ENCODE assay signal across 7 cellular contexts in genomic region chr11:130003717-130004001, GRCh38. TPM values are rescaled to one million over a fixed set of nuclear protein-coding genes. Genes with fewer than 3 reads are reported as not detected.
DNase-seq lines count a peak whose midpoint lies in the region; ATAC-seq, FAIRE-seq and TF ChIP-seq lines count a peak whose summit lies in the region.

No MANE protein-coding gene starts in this region.

- H3K4me3 ChIP-seq in H1 (ENCODE audit: extremely low read depth in 1 of 4, insufficient read depth in 2 of 4, low read depth in 3 of 4, low read length in 4 of 4) = peak overlapping the region; percentile 62 to 80 (median 77)

- no peaks in the 10 kb centered on the region for H4K20me1 ChIP-seq in H1 (replicated peaks in 1 of 2; ENCODE audit: control insufficient read depth in 1 of 2, insufficient read depth in 2 of 2, low read length in 2 of 2)

- H2BK120ac ChIP-seq in H1 (replicated peaks; ENCODE audit: low read depth, low read length) = peak overlapping the region; percentile 70

- CTCF ChIA-PET in H1 (lab: Charles Lee; ENCODE audit: partially characterized antibody) = interaction anchor here (0.7 to 2.8 kb wide), 8 partner anchors 11 to 142 kb away, joined by 3 to 16 read pairs (median 4); no protein-coding TSS in a partner anchor

- H3K4ac ChIP-seq in H1 (replicated peaks; ENCODE audit: insufficient read length, low read depth, low read length) = peak overlapping the region; percentile 81

- peak overlapping the region; percentile 79 for H4K5ac ChIP-seq in H1 (ENCODE audit: insufficient read length, low read depth, low read length)

- peak overlapping the region; percentile 93 for H4K91ac ChIP-seq in H1 (replicated peaks; ENCODE audit: insufficient read length, low read length)

- H3K27ac ChIP-seq in KOPT-K1 (ENCODE audit: low read depth, low read length, poor library complexity, severe bottlenecking) = peak overlapping the region; percentile 91
- H3K27ac ChIP-seq in H1 (ENCODE audit: low read depth, low read length) = peak overlapping the region; percentile 99

- no peak overlapping the region for H2AK5ac ChIP-seq in H1 (ENCODE audit: low read depth, low read length)

- H3K14ac ChIP-seq in H1 (ENCODE audit: insufficient read length) = no peak overlapping the region

- H3K9me3 ChIP-seq in KOPT-K1 (ENCODE audit: insufficient read depth, low read length, poor library complexity, severe bottlenecking) (no peaks in the 10 kb centered on the region), H1 (ENCODE audit: insufficient read depth in 2 of 2, low read depth in 1 of 2, low read length in 1 of 2) (no peaks in the 10 kb centered on the region)

- 22% methylated on average over 8 of the region's 8 CpGs; no CpG with 5 or more reads in 1 of the 2 experiments for WGBS in H1 (ENCODE audit: extremely low coverage in 1 of 2, insufficient coverage in 1 of 2, insufficient read length in 1 of 2, insufficient replicate concordance in 2 of 2, low coverage in 1 of 2, low lambda C conversion rate in 2 of 2, missing lambda C conversion rate in 1 of 2), 2 experiments

- no peaks in the 10 kb centered on the region for H3K36me3 ChIP-seq in KOPT-K1 (ENCODE audit: insufficient read depth, low read length)
- H3K36me3 ChIP-seq in H1 (ENCODE audit: control insufficient read depth in 2 of 4, insufficient read depth in 4 of 4, low read length in 3 of 4) = no peaks in the 10 kb centered on the region

- peak overlapping the region; percentile 98 for H3K4me3 Mint-ChIP-seq in osteocyte (ENCODE audit: unreplicated experiment)

- POLR2A ChIA-PET in H1 (lab: Charles Lee; ENCODE audit: partially characterized antibody) = interaction anchor here (0.9 to 5.1 kb wide), 16 partner anchors 10 to 154 kb away, joined by 3 to 48 read pairs (median 6); partner anchors contain the start of gene APLP2

- DNase-seq in H1 (ENCODE audit: low read depth in 1 of 2, low spot score in 2 of 2) (no peak), osteocyte (ENCODE audit: extremely low spot score, unreplicated experiment) (no peak), HPDE6-E6E7 (ENCODE audit: extremely low spot score) (no peak), activated gamma-delta T cell (lab: John Stamatoyannopoulos, UW) (no peak)

- H3K56ac ChIP-seq in H1 (replicated peaks; ENCODE audit: insufficient read length, low read depth, low read length) = peak overlapping the region; percentile 88

- peak overlapping the region in 3 of 4 experiments; percentile 76 to 99 (median 99); a peak in 6 of 7 replicates for H3K9ac ChIP-seq in H1 (replicated peaks in 1 of 4; ENCODE audit: extremely low read depth in 1 of 4, low read depth in 3 of 4, low read length in 3 of 4)

- no peaks in the 10 kb centered on the region for H3K79me1 ChIP-seq in H1 (ENCODE audit: low read depth, low read length)

- peak overlapping the region; percentile 68; the same call in 1 of the 2 replicates for H2BK12ac ChIP-seq in H1 (ENCODE audit: low read depth, low read length)

- peak overlapping the region; percentile 91; the same call in 1 of the 2 replicates for H4K8ac ChIP-seq in H1 (ENCODE audit: extremely low read depth, insufficient read depth, low read length)

- TF ChIP-seq CTCF in H1 (IDR thresholded peaks at IDR 0.05; ENCODE audit: control extremely low read depth in 1 of 3, insufficient read depth in 1 of 3, low read depth in 1 of 3, low read length in 3 of 3) (no peak), osteocyte (IDR thresholded peaks at IDR 0.05) (no peak)

- peak in 1 of 2 experiments; percentile 20; a peak in 2 of 4 replicates for TF ChIP-seq RAD21 in H1 (IDR thresholded peaks at IDR 0.05 in 1 of 2, conservative IDR thresholded peaks at IDR 0.05 in 1 of 2; ENCODE audit: low read depth in 2 of 2, low read length in 2 of 2)

- no peak for FAIRE-seq in H1 (lab: Jason Lieb, UNC)

- H2AFZ ChIP-seq in H1 (ENCODE audit: low read length) = peak overlapping the region; percentile 63

- no peak overlapping the region for H3K23ac ChIP-seq in H1 (ENCODE audit: insufficient read length)

- H2BK5ac ChIP-seq in H1 (ENCODE audit: low read depth, low read length) = peak overlapping the region; percentile 99

- H3K23me2 ChIP-seq in H1 (ENCODE audit: low read depth, low read length) = peaks cover 16% of the 10 kb centered on the region

- H3K4me1 Mint-ChIP-seq in osteocyte (ENCODE audit: unreplicated experiment) = peaks cover 24% of the 10 kb centered on the region

- H3K27me3 Mint-ChIP-seq in osteocyte (ENCODE audit: unreplicated experiment) = no peaks in the 10 kb centered on the region

- H3K9me3 Mint-ChIP-seq in osteocyte (ENCODE audit: unreplicated experiment) = no peaks in the 10 kb centered on the region

- no peak overlapping the region for H2BK20ac ChIP-seq in H1 (ENCODE audit: low read length)

- H3K79me2 ChIP-seq in H1 (ENCODE audit: control insufficient read depth in 1 of 2, insufficient read depth in 2 of 2, low read length in 2 of 2) = peaks cover 0 to 29% of the 10 kb centered on the region in 2 experiments; a peak in 3 of 4 replicates

- H3K4me1 ChIP-seq in H1 (replicated peaks in 1 of 4; ENCODE audit: control insufficient read depth in 3 of 4, insufficient read depth in 4 of 4, low read length in 3 of 4) = peaks cover 0 to 2% (median 0%) of the 10 kb centered on the region in 4 experiments; a peak in 3 of 7 replicates

- no peak for TF ChIP-seq EP300 in H1 (IDR thresholded peaks at IDR 0.05; ENCODE audit: borderline replicate concordance in 1 of 2, low read depth in 2 of 2, low read length in 2 of 2)

- H3K27me3 ChIP-seq in H1 (replicated peaks in 1 of 4; ENCODE audit: control insufficient read depth in 3 of 4, extremely low read depth in 1 of 4, insufficient read depth in 3 of 4, low read length in 3 of 4) = no peaks in the 10 kb centered on the region

- peak overlapping the region; percentile 99 for H3K27ac Mint-ChIP-seq in osteocyte (ENCODE audit: unreplicated experiment)

- H2BK15ac ChIP-seq in H1 (ENCODE audit: low read length) = no peak overlapping the region

- H3K18ac ChIP-seq in H1 (ENCODE audit: extremely low read depth, low read length) = peak overlapping the region; percentile 71

- TF ChIP-seq POLR2A in H1 (IDR thresholded peaks at IDR 0.05; ENCODE audit: control extremely low read depth in 1 of 2, low read depth in 2 of 2, low read length in 2 of 2) = no peak

- H3K4me2 ChIP-seq in H1 (ENCODE audit: insufficient read depth in 1 of 2, low read depth in 2 of 2, low read length in 2 of 2) = peak overlapping the region; percentile 74 to 76

- no peaks in the 10 kb centered on the region for H3K36me3 Mint-ChIP-seq in osteocyte (ENCODE audit: unreplicated experiment)

- peak; percentile 19 for ATAC-seq in GM19467 (IDR thresholded peaks at IDR 0.05; ENCODE audit: unreplicated experiment)
- ATAC-seq in HG02870 (IDR thresholded peaks at IDR 0.05; ENCODE audit: unreplicated experiment) = no peak

TF ChIP-seq in H1, 55 proteins besides CTCF, POLR2A, EP300 and RAD21:
- TF ChIP-seq EZH2 (IDR thresholded peaks at IDR 0.05; ENCODE audit: low read depth, low read length, severe bottlenecking) (no peak), POLR2AphosphoS5 (IDR thresholded peaks at IDR 0.05; ENCODE audit: low read depth, low read length) (no peak), GABPA (IDR thresholded peaks at IDR 0.05; ENCODE audit: borderline replicate concordance, insufficient read depth, low read length) (no peak), MAFK (IDR thresholded peaks at IDR 0.05; ENCODE audit: low read depth, low read length) (no peak), HDAC2 (IDR thresholded peaks at IDR 0.05; ENCODE audit: borderline replicate concordance in 1 of 2, low read depth in 2 of 2, low read length in 2 of 2) (no peak)

RNA-seq across cellular contexts. Expression of gene PRDM10, which starts 1.0 kb away (rescaled TPM):
- total RNA-seq in H1 (2021; fragmentation: NEBNext Ultra II Directional; extraction: Animal tissue kit (Norgen Biotek cat#: 25700)) = 16.0 and 19.2 TPM in 2 replicates
- polyA plus RNA-seq in H1 (2011; rRNA removed) = 15.5 and 20.8 TPM in 2 replicates
- polyA plus RNA-seq in H1 (2011; cell fraction: cytosol; rRNA removed) = 9.2 TPM
- 35.9 TPM for polyA plus RNA-seq in H1 (2011; cell fraction: nucleus; rRNA removed)
- polyA plus RNA-seq in H1 (2012, experiment 1 of 2) = 6.6 to 9.0 TPM (median 7.2 TPM) in 4 replicates
- polyA plus RNA-seq in H1 (2012, experiment 2 of 2) = 0.45 TPM
- 6.9 TPM for polyA plus RNA-seq in H1 (2013, experiment 1 of 2)
- polyA plus RNA-seq in H1 (2013, experiment 2 of 2) = 6.1 TPM
- polyA minus RNA-seq in H1 (2011; rRNA and poly(A)+ RNA removed) = 58.7 and 59.5 TPM in 2 replicates
- polyA minus RNA-seq in H1 (2011; cell fraction: cytosol; rRNA and poly(A)+ RNA removed) = 25.2 TPM
- 20.4 TPM for polyA minus RNA-seq in H1 (2011; cell fraction: nucleus; rRNA and poly(A)+ RNA removed)
- total RNA-seq in osteocyte = 15.3 and 17.2 TPM in 2 replicates
